In genomic region chr16:89908236-89908635, GRCh38 we compare ENCODE assay signal across 21 cellular contexts.
"Had no signal": no experiment of that assay in that cellular context is flagged by ENCODE, and none has a peak within 500 bp of the region (broad histone marks: within the 10 kb centered on the region; RNA-seq: fewer than 3 reads in every experiment).

No MANE protein-coding gene starts in this region.

- ATAC-seq: gastrocnemius medialis; left ventricle myocardium superior; lower lobe of right lung; natural killer cell; right cardiac atrium; stimulated activated naive CD8-positive, alpha-beta T cell treated with anti-CD3 and anti-CD28 coated beads, Interleukin-15, amount 100 ng/mL, for 72 hours had no signal

- H3K9me3 Mint-ChIP-seq: natural killer cell; stimulated activated naive B cell treated with anti-CD40 and anti-IgM and Interleukin-4, amounts not matched to agents 10 μg/mL and 1 μg/mL and 100 μg/mL, for 72 hours; stimulated activated naive CD8-positive, alpha-beta T cell treated with anti-CD3 and anti-CD28 coated beads, Interleukin-15, amount 100 ng/mL, for 72 hours had no signal

- H3K9me3 ChIP-seq: gastrocnemius medialis, lower lobe of right lung, neutrophil, prostate gland, spleen, suprapubic skin, transverse colon, vagina had no signal

- H3K36me3 Mint-ChIP-seq: natural killer cell had no signal

- H3K27ac Mint-ChIP-seq: natural killer cell had no signal

- H3K27ac ChIP-seq: gastrocnemius medialis, lower lobe of right lung, neutrophil, parathyroid adenoma, prostate gland, spleen, suprapubic skin, transverse colon, vagina had no signal

- H3K4me3 Mint-ChIP-seq: natural killer cell; stimulated activated naive B cell treated with anti-CD40 and anti-IgM and Interleukin-4, amounts not matched to agents 10 μg/mL and 1 μg/mL and 100 μg/mL, for 72 hours; stimulated activated naive CD8-positive, alpha-beta T cell treated with anti-CD3 and anti-CD28 coated beads, Interleukin-15, amount 100 ng/mL, for 72 hours had no signal

- H3K4me1 ChIP-seq: gastrocnemius medialis, parathyroid adenoma had no signal

- H3K27me3 Mint-ChIP-seq: stimulated activated naive B cell treated with anti-CD40 and anti-IgM and Interleukin-4, amounts not matched to agents 10 μg/mL and 1 μg/mL and 100 μg/mL, for 72 hours; stimulated activated naive CD8-positive, alpha-beta T cell treated with anti-CD3 and anti-CD28 coated beads, Interleukin-15, amount 100 ng/mL, for 72 hours had no signal

- H2AFZ ChIP-seq: parathyroid adenoma had no signal

- DNase-seq: dorsolateral prefrontal cortex; effector CD4-positive, alpha-beta T cell; gastrocnemius medialis; head of caudate nucleus; left ventricle myocardium superior; lower lobe of right lung; natural killer cell; spleen; stimulated activated CD4-positive, alpha-beta T cell treated with anti-CD3 and anti-CD28 coated beads, Interleukin-4, amount 100 ng/mL, for 4 hours; stimulated activated naive B cell treated with anti-CD40 and anti-IgM and Interleukin-4, amounts not matched to agents 10 μg/mL and 1 μg/mL and 100 μg/mL, for 72 hours; stimulated activated naive CD8-positive, alpha-beta T cell treated with anti-CD3 and anti-CD28 coated beads, Interleukin-15, amount 100 ng/mL, for 72 hours; transverse colon had no signal

- H3K79me2 ChIP-seq: parathyroid adenoma had no signal

- H3K9ac ChIP-seq: parathyroid adenoma had no signal

- H3K27me3 ChIP-seq: dorsolateral prefrontal cortex, gastrocnemius medialis, neutrophil, spleen, suprapubic skin, transverse colon, vagina had no signal

- FAIRE-seq: colon, keratinocyte had no signal

- H3K4me3 ChIP-seq: dorsolateral prefrontal cortex, gastrocnemius medialis, lower lobe of right lung, prostate gland, skin epidermis, spleen, suprapubic skin, transverse colon, vagina had no signal
